Comparison of ENCODE assay signal across 8 cellular contexts in genomic region chr10:66925896-66926719, GRCh38. TPM values are rescaled to one million over a fixed set of nuclear protein-coding genes. Genes with fewer than 3 reads are reported as not detected.
A peak's percentile ranks its signal among the peaks of the same experiment; 100 is the strongest.
DNase-seq lines count a peak whose midpoint lies in the region; ATAC-seq and TF ChIP-seq lines count a peak whose summit lies in the region.

Gene LRRTM3, plus strand, starts transcription at chr10:66926036.

- ATAC-seq in GM18505 (IDR thresholded peaks at IDR 0.05; ENCODE audit: unreplicated experiment) (peak; percentile 100), HG02870 (IDR thresholded peaks at IDR 0.05; ENCODE audit: unreplicated experiment) (peak; percentile 100), activated B cell treated with CpG ODN at 0.5 μM for 24 hours (ENCODE audit: low read depth) (peak; percentile 50), foreskin keratinocyte (peak; percentile 96)

- TF ChIP-seq CTCF in activated B cell treated with CpG ODN at 0.5 μM for 24 hours (IDR thresholded peaks at IDR 0.05): no peak
- peak; percentile 73 for TF ChIP-seq CTCF in foreskin keratinocyte (conservative IDR thresholded peaks at IDR 0.05)

- H3K4me2 ChIP-seq in BLaER1 treated with 17β-estradiol and CSF1 and Interleukin-3, amounts not matched to agents 10 nM and 100 nM: peak within 1 kb of the TSS; percentile 46 to 76 (median 60)
- peak within 1 kb of the TSS; percentile 34 for H3K4me2 ChIP-seq in neuronal stem cell (ENCODE audit: insufficient read depth, low read length, poor library complexity, severe bottlenecking)

- peak within 1 kb of the TSS in 2 of 10 experiments; percentile 1 to 11; a peak in 1 of 20 replicates for H3K4me3 ChIP-seq in BLaER1 treated with 17β-estradiol and CSF1 and Interleukin-3, amounts not matched to agents 10 nM and 100 nM
- peak within 1 kb of the TSS; percentile 47 to 62 for H3K4me3 ChIP-seq in neuronal stem cell (ENCODE audit: low read length in 2 of 2)

- no peak within 1 kb of the TSS for H3K23ac ChIP-seq in neuronal stem cell (ENCODE audit: low read depth, low read length, poor library complexity)

- DNase-seq in NCI-H146 (lab: John Stamatoyannopoulos, UW) (peak; percentile 62), activated B cell treated with CpG ODN at 0.5 μM for 24 hours (no peak), foreskin keratinocyte (peak; percentile 33 to 72), neuronal stem cell (ENCODE audit: low spot score) (peak; percentile 76), NCI-H187 treated with DMSO at 0.1 percent for 48 hours (lab: John Stamatoyannopoulos, UW) (no peak)

- H3K14ac ChIP-seq in neuronal stem cell (ENCODE audit: low read length): no peak within 1 kb of the TSS

- TF ChIP-seq POLR2A in GM18505 (IDR thresholded peaks at IDR 0.05; ENCODE audit: borderline replicate concordance, extremely low read depth, insufficient read depth, insufficient read length): no peak

- H3K79me1 ChIP-seq in neuronal stem cell (ENCODE audit: low read depth, low read length): no peaks in the 10 kb centered on the region

- H2BK120ac ChIP-seq in neuronal stem cell (ENCODE audit: low read depth, low read length): no peak within 1 kb of the TSS

- WGBS in neuronal stem cell (ENCODE audit: extremely low coverage in 2 of 2, insufficient read length in 2 of 2, insufficient replicate concordance in 1 of 2), 2 donors: no CpG with 5 or more reads among the region's 16 CpGs

- no peak within 1 kb of the TSS for H3K27ac ChIP-seq in BLaER1 treated with 17β-estradiol and CSF1 and Interleukin-3, amounts not matched to agents 10 nM and 100 nM
- H3K27ac ChIP-seq in foreskin keratinocyte: no peak within 1 kb of the TSS
- no peak within 1 kb of the TSS for H3K27ac ChIP-seq in neuronal stem cell (replicated peaks; ENCODE audit: low read length)

- POLR2A ChIA-PET in activated B cell treated with CpG ODN at 0.5 μM for 24 hours (lab: Charles Lee): no interaction called here

- peaks cover 5% of the 10 kb centered on the region for H3K4me1 Mint-ChIP-seq in activated B cell treated with CpG ODN at 0.5 μM for 24 hours

- H3K4me1 ChIP-seq in BLaER1 treated with 17β-estradiol and CSF1 and Interleukin-3, amounts not matched to agents 10 nM and 100 nM: peaks cover 0 to 5% (median 5%) of the 10 kb centered on the region in 10 experiments; a peak in 7 of 20 replicates
- H3K4me1 ChIP-seq in foreskin keratinocyte (no peaks in the 10 kb centered on the region), neuronal stem cell (ENCODE audit: control insufficient read depth in 2 of 2, insufficient read depth in 1 of 2, low read depth in 1 of 2, low read length in 2 of 2) (peaks cover 5 to 16% of the 10 kb centered on the region in 2 donors)

- no peak within 1 kb of the TSS for H2BK15ac ChIP-seq in neuronal stem cell (ENCODE audit: low read length)

- no peak within 1 kb of the TSS for H2BK12ac ChIP-seq in neuronal stem cell (ENCODE audit: low read length)

- no peak within 1 kb of the TSS for H3K4me3 Mint-ChIP-seq in activated B cell treated with CpG ODN at 0.5 μM for 24 hours

- H3K18ac ChIP-seq in neuronal stem cell (ENCODE audit: low read length): no peak within 1 kb of the TSS

- H3K27me3 Mint-ChIP-seq in activated B cell treated with CpG ODN at 0.5 μM for 24 hours: peaks cover 27% of the 10 kb centered on the region

- no peak within 1 kb of the TSS for H3K4ac ChIP-seq in neuronal stem cell (ENCODE audit: low read length)

- no peaks in the 10 kb centered on the region for H3K9me3 Mint-ChIP-seq in activated B cell treated with CpG ODN at 0.5 μM for 24 hours

- H2AFZ ChIP-seq in neuronal stem cell (ENCODE audit: low read length): peak within 1 kb of the TSS; percentile 77

- no peak within 1 kb of the TSS for H2AK5ac ChIP-seq in neuronal stem cell (ENCODE audit: low read depth, low read length)

- CTCF ChIA-PET in activated B cell treated with CpG ODN at 0.5 μM for 24 hours (lab: Charles Lee): interaction anchor here (1.2 kb wide), 1 partner anchor 9 kb away, joined by 3 read pairs; no protein-coding TSS in a partner anchor

- H3K36me3 Mint-ChIP-seq in activated B cell treated with CpG ODN at 0.5 μM for 24 hours (ENCODE audit: low read depth): no peaks in the 10 kb centered on the region

- H3K9me3 ChIP-seq in BLaER1 treated with 17β-estradiol and CSF1 and Interleukin-3, amounts not matched to agents 10 nM and 100 nM (replicated peaks in 1 of 11): no peaks in the 10 kb centered on the region
- peaks cover 0 to 10% of the 10 kb centered on the region in 2 donors for H3K9me3 ChIP-seq in neuronal stem cell (replicated peaks in 1 of 2; ENCODE audit: control insufficient read depth in 2 of 2, insufficient read depth in 1 of 2, low read depth in 1 of 2, low read length in 2 of 2)

- peaks cover 28 to 38% (median 34%) of the 10 kb centered on the region in 11 experiments for H3K27me3 ChIP-seq in BLaER1 treated with 17β-estradiol and CSF1 and Interleukin-3, amounts not matched to agents 10 nM and 100 nM
- H3K27me3 ChIP-seq in foreskin keratinocyte (peaks cover 64% of the 10 kb centered on the region), neuronal stem cell (ENCODE audit: control insufficient read depth in 3 of 3, insufficient read depth in 3 of 3, low read depth in 1 of 3, low read length in 3 of 3) (peaks cover 0 to 9% (median 0%) of the 10 kb centered on the region in 3 experiments)

- no peaks in the 10 kb centered on the region for H4K20me1 ChIP-seq in BLaER1 treated with 17β-estradiol and CSF1 and Interleukin-3, amounts not matched to agents 10 nM and 100 nM

- no peak within 1 kb of the TSS for H2BK5ac ChIP-seq in neuronal stem cell (ENCODE audit: low read length)

- H4K91ac ChIP-seq in neuronal stem cell (ENCODE audit: low read depth, low read length, poor library complexity): no peak within 1 kb of the TSS

- no peaks in the 10 kb centered on the region for H3K36me3 ChIP-seq in BLaER1 treated with 17β-estradiol and CSF1 and Interleukin-3, amounts not matched to agents 10 nM and 100 nM
- no peaks in the 10 kb centered on the region for H3K36me3 ChIP-seq in neuronal stem cell (replicated peaks in 1 of 2; ENCODE audit: control insufficient read depth in 2 of 2, insufficient read depth in 2 of 2, low read length in 2 of 2)

- no peak within 1 kb of the TSS for H3K27ac Mint-ChIP-seq in activated B cell treated with CpG ODN at 0.5 μM for 24 hours

- intact Hi-C loops in activated B cell treated with CpG ODN at 0.5 μM for 24 hours (cut with micrococcal nuclease): no loop called here

- H3K9ac ChIP-seq in BLaER1 treated with 17β-estradiol and CSF1 and Interleukin-3, amounts not matched to agents 10 nM and 100 nM: no peak within 1 kb of the TSS
- H3K9ac ChIP-seq in neuronal stem cell (ENCODE audit: low read depth, low read length, poor library complexity): no peak within 1 kb of the TSS

- H4K8ac ChIP-seq in neuronal stem cell (ENCODE audit: low read depth, low read length): no peak within 1 kb of the TSS

RNA-seq across cellular contexts. Expression of gene LRRTM3, which starts in this region (rescaled TPM):
- total RNA-seq in activated B cell treated with CpG ODN at 0.5 μM for 24 hours (not detected in 2 replicates), foreskin keratinocyte (not detected in 2 replicates)
- polyA plus RNA-seq in foreskin keratinocyte: not detected in 2 replicates
- polyA plus RNA-seq in neuronal stem cell (2013, experiment 1 of 2): 0.04 TPM
- 0.03 TPM for polyA plus RNA-seq in neuronal stem cell (2013, experiment 2 of 2)

Comparison
In these comparisons a context has a peak if more than half of its experiments do, and no peak if none do; other contexts are left out.
1. Peak in ATAC-seq in activated B cell treated with CpG ODN at 0.5 μM for 24 hours; RNA of the gene not detected or under 1 TPM.
2. Peak in DNase-seq and ATAC-seq in foreskin keratinocyte; RNA of the gene not detected or under 1 TPM.
3. ATAC-seq: peak in every context shown above with its lines; median percentile 100 in GM18505; 100 in HG02870; 96 in foreskin keratinocyte; 50 in activated B cell treated with CpG ODN at 0.5 μM for 24 hours.
4. DNase-seq: peak in NCI-H146 (single experiment) and neuronal stem cell (single experiment); none in activated B cell treated with CpG ODN at 0.5 μM for 24 hours (single experiment) and NCI-H187 treated with DMSO at 0.1 percent for 48 hours (single experiment).